Comparison of ENCODE assay signal across 22 cellular contexts in genomic region chr6:44659676-44660170, GRCh38.
"Had no signal": no experiment of that assay in that cellular context is flagged by ENCODE, and none has a peak within 500 bp of the region (broad histone marks: within the 10 kb centered on the region; RNA-seq: fewer than 3 reads in every experiment).

No MANE protein-coding gene starts in this region.

- H3K4me3 Mint-ChIP-seq: activated naive CD8-positive, alpha-beta T cell treated with anti-CD3 and anti-CD28 coated beads for 36 hours; activated T-cell treated with anti-CD3 and anti-CD28 coated beads, Interleukin-2, amount 50 U/mL, for 4 hours; endodermal cell; memory B cell; nephron progenitor cell had no signal

- H3K27ac Mint-ChIP-seq: activated naive CD8-positive, alpha-beta T cell treated with anti-CD3 and anti-CD28 coated beads for 36 hours; endodermal cell; memory B cell; nephron progenitor cell had no signal

- H3K9me3 ChIP-seq: colonic mucosa, mucosa of descending colon, sigmoid colon had no signal

- H3K27ac ChIP-seq: colonic mucosa, esophagus squamous epithelium, heart left ventricle, sigmoid colon, spleen had no signal

- H3K36me3 ChIP-seq: colonic mucosa, esophagus squamous epithelium, heart left ventricle, sigmoid colon, spleen had no signal

- H3K36me3 Mint-ChIP-seq: activated naive CD8-positive, alpha-beta T cell treated with anti-CD3 and anti-CD28 coated beads for 36 hours; memory B cell had no signal

- DNase-seq: activated CD4-positive, alpha-beta T cell treated with anti-CD3 and anti-CD28 coated beads for 4 hours; activated CD4-positive, alpha-beta T cell treated with anti-CD3 and anti-CD28 coated beads, Interleukin-2, amount 50 U/mL, for 48 hours; activated CD4-positive, CD25-positive, alpha-beta regulatory T cell; activated CD8-positive, alpha-beta memory T cell treated with anti-CD3 and anti-CD28 coated beads, Interleukin-2, amount 50 U/mL, for 48 hours; activated naive CD4-positive, alpha-beta T cell treated with Interleukin-2 at 50 U/mL for 16 hours; activated naive CD8-positive, alpha-beta T cell treated with anti-CD3 and anti-CD28 coated beads for 36 hours; activated T-cell treated with anti-CD3 and anti-CD28 coated beads, Interleukin-2, amount 50 U/mL, for 4 hours; amniotic stem cell; colonic mucosa; endodermal cell; esophagus squamous epithelium; heart left ventricle; left colon; mucosa of descending colon; nephron progenitor cell; occipital lobe; sigmoid colon; spleen; stimulated activated CD4-positive, alpha-beta T cell treated with anti-CD3 and anti-CD28 coated beads, Interleukin-4, amount 100 ng/mL, for 1 hour; stimulated activated naive CD8-positive, alpha-beta T cell treated with anti-CD3 and anti-CD28 coated beads, Interleukin-15, Interleukin-2, amounts not matched to agents 100 U/mL and 50 U/mL, for 24 hours; T-helper 1 cell had no signal

- H3K27me3 ChIP-seq: colonic mucosa, esophagus squamous epithelium, sigmoid colon had no signal

- H3K9me3 Mint-ChIP-seq: nephron progenitor cell had no signal

- H3K4me1 ChIP-seq: colonic mucosa had no signal

- ATAC-seq: activated T-cell treated with anti-CD3 and anti-CD28 coated beads, Interleukin-2, amount 50 U/mL, for 4 hours; heart left ventricle; stimulated activated naive CD8-positive, alpha-beta T cell treated with anti-CD3 and anti-CD28 coated beads, Interleukin-15, Interleukin-2, amounts not matched to agents 100 U/mL and 50 U/mL, for 24 hours had no signal

- H3K27me3 Mint-ChIP-seq: activated naive CD8-positive, alpha-beta T cell treated with anti-CD3 and anti-CD28 coated beads for 36 hours had no signal

- H3K4me3 ChIP-seq: colonic mucosa, esophagus squamous epithelium, heart left ventricle, mucosa of descending colon, sigmoid colon, spleen had no signal
